Comparison of ENCODE assay signal across 8 cellular contexts in the genomic region with DNA sequence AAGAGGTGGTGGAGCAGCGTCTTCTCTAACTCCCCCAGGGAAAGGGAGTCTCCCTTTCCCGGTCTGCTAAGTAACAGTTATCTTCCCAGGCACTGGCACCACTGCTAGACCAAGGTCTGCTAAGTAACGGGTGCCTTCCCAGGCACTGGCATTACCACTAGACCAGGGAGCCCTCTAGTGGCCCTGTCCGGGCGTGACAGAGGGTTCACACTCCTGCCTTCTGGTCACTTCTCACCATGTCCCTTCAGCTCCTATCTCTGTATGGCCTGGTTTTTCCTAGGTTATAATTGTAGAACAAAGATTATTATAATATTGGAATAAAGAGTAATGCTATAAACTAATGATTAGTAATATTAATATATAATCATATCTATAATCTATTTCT. TPM values are rescaled to one million over a fixed set of nuclear protein-coding genes. Genes with fewer than 3 reads are reported as not detected.
DNase-seq lines count a peak whose midpoint lies in the region; ATAC-seq and TF ChIP-seq lines count a peak whose summit lies in the region.
"Not testable (repeated sequence)": the region's sequence is repeated elsewhere in the genome, so short reads cannot be mapped to it uniquely, and the experiment has no call there.

No MANE protein-coding gene starts in this region.

- peak overlapping the region; percentile 83 for H3K4me3 Mint-ChIP-seq in natural killer cell treated with Interleukin-12 subunit alpha and Interleukin-12 subunit beta and Interleukin-15 and Interleukin-18, amount 100 ng/mL, for 72 hours
- not testable (repeated sequence) for H3K4me3 Mint-ChIP-seq in stimulated activated naive CD8-positive, alpha-beta T cell treated with anti-CD3 and anti-CD28 coated beads, Interleukin-15, Interleukin-2, amounts not matched to agents 100 ng/mL and 50 ng/mL, for 24 hours

- ATAC-seq in GM21825 (IDR thresholded peaks at IDR 0.05; ENCODE audit: unreplicated experiment): peak; percentile 28
- ATAC-seq in natural killer cell treated with Interleukin-12 subunit alpha and Interleukin-12 subunit beta and Interleukin-15 and Interleukin-18, amount 100 ng/mL, for 72 hours: peak; percentile 60 to 68

- peaks cover 27 to 34% of the 10 kb centered on the region in 2 donors for H3K4me1 Mint-ChIP-seq in natural killer cell treated with Interleukin-12 subunit alpha and Interleukin-12 subunit beta and Interleukin-15 and Interleukin-18, amount 100 ng/mL, for 72 hours (ENCODE audit: low read depth in 2 of 2)
- peaks cover 49% of the 10 kb centered on the region for H3K4me1 Mint-ChIP-seq in stimulated activated naive CD8-positive, alpha-beta T cell treated with anti-CD3 and anti-CD28 coated beads, Interleukin-15, Interleukin-2, amounts not matched to agents 100 ng/mL and 50 ng/mL, for 24 hours (ENCODE audit: low read depth)

- not testable (repeated sequence) for H3K27me3 Mint-ChIP-seq in natural killer cell treated with Interleukin-12 subunit alpha and Interleukin-12 subunit beta and Interleukin-15 and Interleukin-18, amount 100 ng/mL, for 72 hours; stimulated activated naive CD8-positive, alpha-beta T cell treated with anti-CD3 and anti-CD28 coated beads, Interleukin-15, Interleukin-2, amounts not matched to agents 100 ng/mL and 50 ng/mL, for 24 hours

- DNase-seq in EL: peak; percentile 51
- peak; percentile 45 for DNase-seq in LHCN-M2 (ENCODE audit: low read depth)
- DNase-seq in RPMI8226: peak; percentile 66
- peak; percentile 74 for DNase-seq in activated T-cell treated with anti-CD3 and anti-CD28 coated beads, Interleukin-2, amount 50 U/mL, for 1 hour
- DNase-seq in erythroblast (lab: John Stamatoyannopoulos, UW): peak; percentile 80 to 87
- DNase-seq in natural killer cell treated with Interleukin-12 subunit alpha and Interleukin-12 subunit beta and Interleukin-15 and Interleukin-18, amount 100 ng/mL, for 72 hours (ENCODE audit: low spot score): peak; percentile 80

- H3K36me3 Mint-ChIP-seq in natural killer cell treated with Interleukin-12 subunit alpha and Interleukin-12 subunit beta and Interleukin-15 and Interleukin-18, amount 100 ng/mL, for 72 hours: peaks cover 22% of the 10 kb centered on the region
- H3K36me3 Mint-ChIP-seq in stimulated activated naive CD8-positive, alpha-beta T cell treated with anti-CD3 and anti-CD28 coated beads, Interleukin-15, Interleukin-2, amounts not matched to agents 100 ng/mL and 50 ng/mL, for 24 hours (ENCODE audit: low read depth): peaks cover 66% of the 10 kb centered on the region

- TF ChIP-seq POLR2A in erythroblast (IDR thresholded peaks at IDR 0.05; ENCODE audit: low read length): not testable (repeated sequence)

- H3K27ac Mint-ChIP-seq in natural killer cell treated with Interleukin-12 subunit alpha and Interleukin-12 subunit beta and Interleukin-15 and Interleukin-18, amount 100 ng/mL, for 72 hours: peak overlapping the region; percentile 88 to 89
- H3K27ac Mint-ChIP-seq in stimulated activated naive CD8-positive, alpha-beta T cell treated with anti-CD3 and anti-CD28 coated beads, Interleukin-15, Interleukin-2, amounts not matched to agents 100 ng/mL and 50 ng/mL, for 24 hours: peak overlapping the region; percentile 96

- H3K9me3 Mint-ChIP-seq in natural killer cell treated with Interleukin-12 subunit alpha and Interleukin-12 subunit beta and Interleukin-15 and Interleukin-18, amount 100 ng/mL, for 72 hours; stimulated activated naive CD8-positive, alpha-beta T cell treated with anti-CD3 and anti-CD28 coated beads, Interleukin-15, Interleukin-2, amounts not matched to agents 100 ng/mL and 50 ng/mL, for 24 hours: not testable (repeated sequence)

RNA-seq across cellular contexts. Expression of a gene that starts 12.6 kb away (rescaled TPM):
- total RNA-seq in LHCN-M2 (2014; rRNA removed): 15.7 and 20.1 TPM in 2 replicates
- polyA plus RNA-seq in LHCN-M2 (2012): 3.7 TPM
- total RNA-seq in natural killer cell treated with Interleukin-12 subunit alpha and Interleukin-12 subunit beta and Interleukin-15 and Interleukin-18, amount 100 ng/mL, for 72 hours: 10 to 100 TPM; 48.4 to 94.8 TPM

RNA-seq across cellular contexts. Expression of a gene that starts 28.0 kb away (rescaled TPM):
- total RNA-seq in LHCN-M2 (2014; rRNA removed): not detected in 2 replicates
- 0.10 TPM for polyA plus RNA-seq in LHCN-M2 (2012)
- 1 to 10 TPM; 3.7 to 6.8 TPM for total RNA-seq in natural killer cell treated with Interleukin-12 subunit alpha and Interleukin-12 subunit beta and Interleukin-15 and Interleukin-18, amount 100 ng/mL, for 72 hours

RNA-seq across cellular contexts. Expression of a gene that starts 37.8 kb away (rescaled TPM):
- total RNA-seq in LHCN-M2 (2014; rRNA removed): not detected in 2 replicates
- 3.5 TPM for polyA plus RNA-seq in LHCN-M2 (2012)
- not detected for total RNA-seq in natural killer cell treated with Interleukin-12 subunit alpha and Interleukin-12 subunit beta and Interleukin-15 and Interleukin-18, amount 100 ng/mL, for 72 hours

Comparison
In these comparisons a context has a peak if more than half of its experiments do, and no peak if none do; other contexts are left out.
1. Peak in every context shown above with its lines: DNase-seq and ATAC-seq.